36 cellular contexts compared by ENCODE assay signal in the genomic region with DNA sequence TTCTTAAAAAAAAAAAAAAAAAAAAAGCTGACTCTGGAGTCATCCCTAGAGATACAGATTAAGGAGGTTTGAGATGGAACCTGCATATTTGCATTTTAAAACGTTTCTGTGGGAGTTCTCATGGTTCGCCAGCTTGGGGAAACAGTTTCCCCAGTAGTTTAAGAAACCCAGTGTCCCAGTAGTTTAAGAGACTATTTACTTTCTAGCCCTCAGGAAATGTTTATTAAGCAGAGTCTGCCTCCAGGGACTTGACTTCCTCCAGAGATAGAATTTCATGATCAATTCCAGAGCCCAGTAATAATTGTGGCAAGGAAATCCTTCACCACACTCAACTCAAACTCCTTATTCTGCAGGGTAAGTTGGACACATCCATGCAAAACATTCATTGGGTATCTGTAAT. TPM values are rescaled to one million over a fixed set of nuclear protein-coding genes. Genes with fewer than 3 reads are reported as not detected.
"Had no signal": no experiment of that assay in that cellular context is flagged by ENCODE, and none has a peak within 500 bp of the region (broad histone marks: within the 10 kb centered on the region; RNA-seq: fewer than 3 reads in every experiment).

No MANE protein-coding gene starts in this region.

- H3K36me3 ChIP-seq: SJCRH30 had no signal

- H2AFZ ChIP-seq: PC-9 had no signal

- H3K9ac ChIP-seq: SK-N-SH had no signal

- H3K4me1 ChIP-seq: SJCRH30 had no signal

- H3K27me3 ChIP-seq: SJCRH30 had no signal

- ATAC-seq: Panc1, Right ventricle myocardium inferior had no signal

- H3K4me3 ChIP-seq: PC-9, SJCRH30 had no signal

- H3K9me3 ChIP-seq: SJCRH30, SK-N-SH had no signal

- H3K4me2 ChIP-seq: PC-9, SK-N-SH had no signal

- DNase-seq: Karpas-422, MM.1S, MV-4-11, NCI-H1048, NCI-H1092 treated with DMSO at 0.1 percent for 48 hours, NCI-H1105 treated with DMSO at 0.1 percent for 48 hours, NCI-H1417, NCI-H1436 treated with DMSO at 0.1 percent for 48 hours, NCI-H1694 treated with DMSO at 0.1 percent for 48 hours, NCI-H187 treated with DMSO at 0.1 percent for 48 hours, NCI-H2029, NCI-H2081, NCI-H2171 treated with DMSO at 0.1 percent for 48 hours, NCI-H2227 treated with DMSO at 0.1 percent for 48 hours, NCI-H345, NCI-H446, NCI-H510A treated with DMSO at 0.1 percent for 48 hours, NCI-H524 treated with DMSO at 0.1 percent for 48 hours, NCI-H526 treated with DMSO at 0.1 percent for 48 hours, NCI-H774, PC-9, SHP77, SIG-M5, SJCRH30, SK-N-SH, SW 1271, T-helper 1 cell had no signal

- H3K27ac ChIP-seq: PC-9, RWPE1, SJCRH30 had no signal

- FAIRE-seq: RCC 7860 had no signal

RNA-seq across cellular contexts. Expression of a gene that starts 39.1 kb away (rescaled TPM):
- total RNA-seq: LHCN-M2, MCF 10A, NCI-H460, OCI-LY7, PC-9, RPMI7951, SJCRH30 had no signal
- polyA plus RNA-seq: SK-N-SH had no signal
